ENCODE assay signal across 1 cellular context in genomic region chr18:6661692-6662415, GRCh38.
TF ChIP-seq lines count a peak whose summit lies in the region.

No MANE protein-coding gene starts in this region.

TF ChIP-seq in GM23338, 12 proteins besides CTCF, POLR2A, EP300 and RAD21:
- peak; percentile 49; the same call in 1 of the 2 replicates for TF ChIP-seq ZNF462 (CRISPR knock-in tag; IDR thresholded peaks at IDR 0.05)
- no peak for TF ChIP-seq JUNB (IDR thresholded peaks at IDR 0.05; ENCODE audit: unreplicated experiment)
- TF ChIP-seq CREB1 (CRISPR knock-in tag; IDR thresholded peaks at IDR 0.05; ENCODE audit: low read depth), result no peak
- no peak for TF ChIP-seq NANOG (IDR thresholded peaks at IDR 0.05; ENCODE audit: borderline replicate concordance)
- TF ChIP-seq POLR2AphosphoS5 (IDR thresholded peaks at IDR 0.05; ENCODE audit: low read depth), result no peak
- no peak for TF ChIP-seq EZH2 (IDR thresholded peaks at IDR 0.05; ENCODE audit: low read depth, unreplicated experiment)
- TF ChIP-seq ZNF114 (CRISPR knock-in tag; IDR thresholded peaks at IDR 0.05), result no peak
- TF ChIP-seq EZH2phosphoT487 (IDR thresholded peaks at IDR 0.05; ENCODE audit: unreplicated experiment), result no peak
